In genomic region chr9:93035821-93036351, GRCh38 we compare ENCODE assay signal across 25 cellular contexts. TPM values are rescaled to one million over a fixed set of nuclear protein-coding genes. Genes with fewer than 3 reads are reported as not detected.
DNase-seq lines count a peak whose midpoint lies in the region; ATAC-seq and TF ChIP-seq lines count a peak whose summit lies in the region.
"Had no signal": no experiment of that assay in that cellular context is flagged by ENCODE, and none has a peak within 500 bp of the region (broad histone marks: within the 10 kb centered on the region; RNA-seq: fewer than 3 reads in every experiment).

No MANE protein-coding gene starts in this region.

- H3K27ac Mint-ChIP-seq in activated CD4-positive, alpha-beta T cell treated with anti-CD3 and anti-CD28 coated beads for 36 hours: no peak overlapping the region
- peak overlapping the region in 5 of 6 donors; percentile 6 to 78 (median 67) for H3K27ac Mint-ChIP-seq in naive B cell

- H3K27ac ChIP-seq in DND-41 (ENCODE audit: low read length): no peak overlapping the region
- H3K27ac ChIP-seq: A549, breast epithelium, C4-2B, stomach, upper lobe of left lung had no signal

- H3K9me3 Mint-ChIP-seq in activated CD4-positive, alpha-beta T cell treated with anti-CD3 and anti-CD28 coated beads for 36 hours (ENCODE audit: low read depth): no peaks in the 10 kb centered on the region
- no peaks in the 10 kb centered on the region for H3K9me3 Mint-ChIP-seq in naive B cell

- H3K79me2 ChIP-seq in DND-41 (ENCODE audit: insufficient read depth, low read length): no peaks in the 10 kb centered on the region

- H3K27me3 ChIP-seq in DND-41 (ENCODE audit: insufficient read depth, low read length, poor library complexity): no peaks in the 10 kb centered on the region
- H3K27me3 ChIP-seq: breast epithelium, upper lobe of left lung had no signal

- peak; percentile 11 for TF ChIP-seq CTCF in DND-41 (IDR thresholded peaks at IDR 0.05; ENCODE audit: borderline replicate concordance, extremely low read depth, low read length, poor library complexity, severe bottlenecking)

- peaks cover 19% of the 10 kb centered on the region for H3K36me3 Mint-ChIP-seq in activated CD4-positive, alpha-beta T cell treated with anti-CD3 and anti-CD28 coated beads for 36 hours (ENCODE audit: low read depth)
- peaks cover 2 to 11% of the 10 kb centered on the region in 2 donors for H3K36me3 Mint-ChIP-seq in naive B cell

- no peaks in the 10 kb centered on the region for H3K27me3 Mint-ChIP-seq in activated CD4-positive, alpha-beta T cell treated with anti-CD3 and anti-CD28 coated beads for 36 hours
- no peaks in the 10 kb centered on the region for H3K27me3 Mint-ChIP-seq in naive B cell

- no peaks in the 10 kb centered on the region for H4K20me1 ChIP-seq in DND-41 (ENCODE audit: insufficient read depth, low read length)

- H3K4me3 ChIP-seq in DND-41 (ENCODE audit: low read depth in 1 of 2, low read length in 2 of 2): no peak overlapping the region
- H3K4me3 ChIP-seq: A549, breast epithelium, stomach, upper lobe of left lung had no signal

- POLR2A ChIA-PET in activated CD4-positive, alpha-beta T cell treated with anti-CD3 and anti-CD28 coated beads for 36 hours (lab: Charles Lee): no interaction called here

- no peak overlapping the region for H2AFZ ChIP-seq in DND-41 (ENCODE audit: low read depth, low read length)

- no peaks in the 10 kb centered on the region for H3K4me1 ChIP-seq in DND-41 (ENCODE audit: insufficient read depth, low read length)
- H3K4me1 ChIP-seq: A549, breast epithelium had no signal

- H3K9me3 ChIP-seq in DND-41 (ENCODE audit: insufficient read depth, low read length, severe bottlenecking): no peaks in the 10 kb centered on the region
- H3K9me3 ChIP-seq: A549, breast epithelium, stomach, upper lobe of left lung had no signal

- H3K9ac ChIP-seq in DND-41 (ENCODE audit: low read depth, low read length): no peak overlapping the region

- peak; percentile 10 for DNase-seq in activated CD4-positive, alpha-beta T cell treated with anti-CD3 and anti-CD28 coated beads for 36 hours
- no peak for DNase-seq in activated CD4-positive, alpha-beta T cell treated with anti-CD3 and anti-CD28 coated beads, Interleukin-2, amount 50 U/mL, for 4 hours
- DNase-seq in DND-41 (no peak), SK-N-DZ (ENCODE audit: low spot score) (peak; percentile 18), naive B cell (no peak), midbrain (lab: John Stamatoyannopoulos, UW) (no peak)
- DNase-seq: activated CD4-positive, alpha-beta T cell treated with anti-CD3 and anti-CD28 coated beads, Interleukin-2, amount 50 U/mL, for 1 hour; activated T-cell treated with anti-CD3 and anti-CD28 coated beads for 4 hours; HCEC 1CT; KG1; NCI-H1092 treated with DMSO at 0.1 percent for 48 hours; NCI-H2107; NCI-H524 treated with DMSO at 0.1 percent for 48 hours; OCI-M1; stomach had no signal

- ATAC-seq in activated CD4-positive, alpha-beta T cell treated with anti-CD3 and anti-CD28 coated beads for 36 hours: no peak
- ATAC-seq in DND-41 (ENCODE audit: insufficient read depth, low read depth) (no peak), naive B cell (ENCODE audit: low read depth in 2 of 2) (no peak), SK-N-SH treated with all-trans-retinoic acid at 6 μM for 48 hours (no peak; the same call in 2 of the 3 replicates), HG03439 (IDR thresholded peaks at IDR 0.05; ENCODE audit: unreplicated experiment) (no peak)
- ATAC-seq: esophagus mucosa, left lobe of liver, sciatic nerve had no signal

- H3K36me3 ChIP-seq in DND-41 (ENCODE audit: insufficient read depth, low read length): peaks cover 48% of the 10 kb centered on the region
- H3K36me3 ChIP-seq: breast epithelium had no signal

- no peak overlapping the region for H3K4me2 ChIP-seq in DND-41 (ENCODE audit: insufficient read depth, low read length)
- H3K4me2 ChIP-seq: A549 had no signal

- intact Hi-C loops in activated CD4-positive, alpha-beta T cell treated with anti-CD3 and anti-CD28 coated beads for 36 hours (cut with DNase I, micrococcal nuclease): no loop called here

- CTCF ChIA-PET in activated CD4-positive, alpha-beta T cell treated with anti-CD3 and anti-CD28 coated beads for 36 hours (lab: Charles Lee): interaction anchor here (1.1 kb wide), 1 partner anchor 32 kb away, joined by 3 read pairs; no protein-coding TSS in a partner anchor

- no peak overlapping the region for H3K4me3 Mint-ChIP-seq in activated CD4-positive, alpha-beta T cell treated with anti-CD3 and anti-CD28 coated beads for 36 hours
- H3K4me3 Mint-ChIP-seq in naive B cell: no peak overlapping the region

- peaks cover 43% of the 10 kb centered on the region for H3K4me1 Mint-ChIP-seq in activated CD4-positive, alpha-beta T cell treated with anti-CD3 and anti-CD28 coated beads for 36 hours
- peaks cover 22 to 41% (median 28%) of the 10 kb centered on the region in 3 donors for H3K4me1 Mint-ChIP-seq in naive B cell

TF ChIP-seq in SK-N-SH treated with all-trans-retinoic acid at 6 μM for 48 hours, 23 proteins besides CTCF, POLR2A, EP300 and RAD21:
- TF ChIP-seq ZFP3 (CRISPR knock-in tag; IDR thresholded peaks at IDR 0.05): no peak
- TF ChIP-seq BACH2 (CRISPR knock-in tag; IDR thresholded peaks at IDR 0.05; ENCODE audit: borderline replicate concordance): no peak
- no peak for TF ChIP-seq ARNTL (CRISPR knock-in tag; IDR thresholded peaks at IDR 0.05; ENCODE audit: borderline replicate concordance, low read depth)
- TF ChIP-seq POU6F1 (CRISPR knock-in tag; IDR thresholded peaks at IDR 0.05; ENCODE audit: borderline replicate concordance, low read depth): no peak
- no peak for TF ChIP-seq ISL1 (CRISPR knock-in tag; IDR thresholded peaks at IDR 0.05)
- no peak for TF ChIP-seq TCF4 (CRISPR knock-in tag; IDR thresholded peaks at IDR 0.05; ENCODE audit: borderline replicate concordance)
- no peak for TF ChIP-seq RARB (CRISPR knock-in tag; IDR thresholded peaks at IDR 0.05)
- no peak for TF ChIP-seq PATZ1 (CRISPR knock-in tag; IDR thresholded peaks at IDR 0.05; ENCODE audit: borderline replicate concordance)
- no peak for TF ChIP-seq ZFP30 (CRISPR knock-in tag; IDR thresholded peaks at IDR 0.05)
- TF ChIP-seq CREB5 (CRISPR knock-in tag; IDR thresholded peaks at IDR 0.05; ENCODE audit: low read depth): no peak
- no peak for TF ChIP-seq OSR1 (CRISPR knock-in tag; IDR thresholded peaks at IDR 0.05)
- TF ChIP-seq ZC3H10 (CRISPR knock-in tag; IDR thresholded peaks at IDR 0.05): no peak

RNA-seq across cellular contexts. Expression of gene SUSD3, which starts 22.6 kb away (rescaled TPM):
- 10 to 100 TPM; 51.4 to 57.9 TPM for total RNA-seq in activated CD4-positive, alpha-beta T cell treated with anti-CD3 and anti-CD28 coated beads for 36 hours
- not detected in 2 replicates for polyA plus RNA-seq in SK-N-DZ (2014; cell fraction: cytosol; rRNA removed)
- polyA plus RNA-seq in SK-N-DZ (2014; cell fraction: nucleus; rRNA removed): not detected in 2 replicates
- polyA plus RNA-seq in naive B cell (ENCODE audit: low read depth in 6 of 6): 10 to 100 TPM; 35.3 to 70.1 (median 52.5) TPM
- total RNA-seq: glomerular endothelial cell had no signal

Comparison
In these comparisons a context has a peak if more than half of its experiments do, and no peak if none do; other contexts are left out.
1. DNase-seq: peak in activated CD4-positive, alpha-beta T cell treated with anti-CD3 and anti-CD28 coated beads for 36 hours (single experiment) and SK-N-DZ (single experiment); none in activated CD4-positive, alpha-beta T cell treated with anti-CD3 and anti-CD28 coated beads, Interleukin-2, amount 50 U/mL, for 4 hours (0 of 2), DND-41 (single experiment), naive B cell (single experiment) and midbrain (single experiment).